In genomic region chr13:27306364-27306763, GRCh38 we compare ENCODE assay signal across 24 cellular contexts. TPM values are rescaled to one million over a fixed set of nuclear protein-coding genes. Genes with fewer than 3 reads are reported as not detected.
DNase-seq lines count a peak whose midpoint lies in the region; ATAC-seq and TF ChIP-seq lines count a peak whose summit lies in the region.
"Had no signal": no experiment of that assay in that cellular context is flagged by ENCODE, and none has a peak within 500 bp of the region (broad histone marks: within the 10 kb centered on the region; RNA-seq: fewer than 3 reads in every experiment).

No MANE protein-coding gene starts in this region.

- H4K20me1 ChIP-seq in BLaER1 = no peaks in the 10 kb centered on the region
- H4K20me1 ChIP-seq in Karpas-422 (ENCODE audit: insufficient read depth, low read depth, low read length) = no peaks in the 10 kb centered on the region
- no peaks in the 10 kb centered on the region for H4K20me1 ChIP-seq in hepatocyte (ENCODE audit: insufficient read depth, poor library complexity, severe bottlenecking)

- peaks cover 5% of the 10 kb centered on the region; the same call in 1 of the 2 replicates for H3K9me3 ChIP-seq in BLaER1
- H3K9me3 ChIP-seq in Karpas-422 (ENCODE audit: low read length) = no peaks in the 10 kb centered on the region
- H3K9me3 ChIP-seq in hepatocyte (ENCODE audit: low read depth) = no peaks in the 10 kb centered on the region
- H3K9me3 ChIP-seq: Caco-2, HAP-1, Peyer's patch had no signal

- ATAC-seq in activated T-helper 17 cell treated with anti-CD3 and anti-CD28 coated beads, Interleukin-2, amount 50 U/mL, for 72 hours (replicated peaks) = peak; percentile 31
- ATAC-seq in left lobe of liver = no peak
- ATAC-seq: GM12878 had no signal

- H3K27me3 ChIP-seq in BLaER1 (no peaks in the 10 kb centered on the region), Karpas-422 (ENCODE audit: low read length) (no peaks in the 10 kb centered on the region), hepatocyte (no peaks in the 10 kb centered on the region)
- H3K27me3 ChIP-seq: Peyer's patch had no signal

- H3K9me2 ChIP-seq in Karpas-422 (replicated peaks; ENCODE audit: insufficient read depth, low read length) (no peaks in the 10 kb centered on the region), hepatocyte (replicated peaks; ENCODE audit: insufficient read depth) (no peaks in the 10 kb centered on the region)

- H3K27ac ChIP-seq in BLaER1 (no peak overlapping the region), Karpas-422 (ENCODE audit: low read length) (no peak overlapping the region), hepatocyte (no peak overlapping the region)
- H3K27ac ChIP-seq: GM23248, Peyer's patch had no signal

- no peaks in the 10 kb centered on the region for H3K36me3 Mint-ChIP-seq in activated T-cell treated with anti-CD3 and anti-CD28 coated beads, Interleukin-2, amount 50 U/mL, for 24 hours (ENCODE audit: low read depth)
- no peaks in the 10 kb centered on the region for H3K36me3 Mint-ChIP-seq in activated T-helper 17 cell treated with anti-CD3 and anti-CD28 coated beads, Interleukin-2, amount 50 U/mL, for 72 hours (ENCODE audit: low read depth)
- no peaks in the 10 kb centered on the region for H3K36me3 Mint-ChIP-seq in HFFc6 (ENCODE audit: low read depth)
- H3K36me3 Mint-ChIP-seq: CD4-positive, alpha-beta memory T cell had no signal

- no peaks in the 10 kb centered on the region for H3K27me3 Mint-ChIP-seq in activated T-cell treated with anti-CD3 and anti-CD28 coated beads, Interleukin-2, amount 50 U/mL, for 24 hours
- peaks cover 8% of the 10 kb centered on the region for H3K27me3 Mint-ChIP-seq in activated T-helper 17 cell treated with anti-CD3 and anti-CD28 coated beads, Interleukin-2, amount 50 U/mL, for 72 hours
- H3K27me3 Mint-ChIP-seq in HFFc6 (ENCODE audit: insufficient read depth) = peaks cover 26% of the 10 kb centered on the region
- H3K27me3 Mint-ChIP-seq: CD4-positive, alpha-beta memory T cell had no signal

- H3K4me2 ChIP-seq in BLaER1 (peak overlapping the region; percentile 34; the same call in 1 of the 2 replicates), Karpas-422 (ENCODE audit: low read depth, low read length, poor library complexity, severe bottlenecking) (no peak overlapping the region), hepatocyte (no peak overlapping the region)

- H2AFZ ChIP-seq in Karpas-422 (ENCODE audit: low read length) = 0 out of 2 replicates have a peak overlapping the region, but pooled peaks have one; percentile 26
- H2AFZ ChIP-seq in hepatocyte = no peak overlapping the region
- H2AFZ ChIP-seq: GM23248 had no signal

- H3K9me3 Mint-ChIP-seq in activated T-cell treated with anti-CD3 and anti-CD28 coated beads, Interleukin-2, amount 50 U/mL, for 24 hours = no peaks in the 10 kb centered on the region
- no peaks in the 10 kb centered on the region for H3K9me3 Mint-ChIP-seq in activated T-helper 17 cell treated with anti-CD3 and anti-CD28 coated beads, Interleukin-2, amount 50 U/mL, for 72 hours
- no peaks in the 10 kb centered on the region for H3K9me3 Mint-ChIP-seq in HFFc6

- WGBS in hepatocyte (ENCODE audit: low lambda C conversion rate, missing lambda C conversion rate) = 82% methylated on average over 5 of the region's 5 CpGs

- H3K9ac ChIP-seq in BLaER1 (no peak overlapping the region), Karpas-422 (ENCODE audit: low read length) (no peak overlapping the region)
- H3K9ac ChIP-seq: GM23248 had no signal

- peaks cover 9% of the 10 kb centered on the region for H3K4me1 ChIP-seq in BLaER1
- 0 out of 2 replicates have a peak, but pooled peaks cover 3% of the 10 kb centered on the region for H3K4me1 ChIP-seq in Karpas-422 (ENCODE audit: low read length)
- no peaks in the 10 kb centered on the region for H3K4me1 ChIP-seq in hepatocyte (ENCODE audit: insufficient read depth)
- H3K4me1 ChIP-seq: Peyer's patch had no signal

- H3K27ac Mint-ChIP-seq in activated T-cell treated with anti-CD3 and anti-CD28 coated beads, Interleukin-2, amount 50 U/mL, for 24 hours = peak overlapping the region; percentile 3
- no peak overlapping the region for H3K27ac Mint-ChIP-seq in activated T-helper 17 cell treated with anti-CD3 and anti-CD28 coated beads, Interleukin-2, amount 50 U/mL, for 72 hours
- H3K27ac Mint-ChIP-seq in HFFc6 = no peak overlapping the region
- H3K27ac Mint-ChIP-seq: CD4-positive, alpha-beta memory T cell had no signal

- H3K4me3 ChIP-seq in BLaER1 (no peak overlapping the region), Karpas-422 (ENCODE audit: low read length) (no peak overlapping the region), hepatocyte (no peak overlapping the region)
- H3K4me3 ChIP-seq: GM12878, GM23248, HAP-1, Peyer's patch had no signal

- DNase-seq in activated T-cell treated with anti-CD3 and anti-CD28 coated beads, Interleukin-2, amount 50 U/mL, for 24 hours = no peak
- DNase-seq in activated T-cell treated with anti-CD3 and anti-CD28 coated beads for 4 hours (no peak), Karpas-422 (no peak), left lobe of liver (ENCODE audit: low spot score) (no peak), hepatocyte (ENCODE audit: low spot score) (no peak), HFFc6 (no peak)
- DNase-seq: C1 segment of cervical spinal cord; Caco-2; CD4-positive, alpha-beta memory T cell; EL; GDM1; GM23248; KBM-7; MM.1S; NCI-H2029; NCI-H2227 treated with DMSO at 0.1 percent for 48 hours; NCI-H510A; OCI-M1; Peyer's patch; SHP77 treated with DMSO at 0.1 percent for 48 hours had no signal

- H3K79me2 ChIP-seq in Karpas-422 (ENCODE audit: low read length) (no peaks in the 10 kb centered on the region), hepatocyte (no peaks in the 10 kb centered on the region)

- H3K4me1 Mint-ChIP-seq in activated T-cell treated with anti-CD3 and anti-CD28 coated beads, Interleukin-2, amount 50 U/mL, for 24 hours (ENCODE audit: low read depth) = peaks cover 27% of the 10 kb centered on the region
- no peaks in the 10 kb centered on the region for H3K4me1 Mint-ChIP-seq in activated T-helper 17 cell treated with anti-CD3 and anti-CD28 coated beads, Interleukin-2, amount 50 U/mL, for 72 hours
- H3K4me1 Mint-ChIP-seq in HFFc6 (ENCODE audit: low read depth) = peaks cover 22% of the 10 kb centered on the region

- H3K36me3 ChIP-seq in BLaER1 = no peaks in the 10 kb centered on the region
- H3K36me3 ChIP-seq in Karpas-422 (ENCODE audit: insufficient read depth, low read length) = no peaks in the 10 kb centered on the region
- no peaks in the 10 kb centered on the region for H3K36me3 ChIP-seq in hepatocyte (replicated peaks; ENCODE audit: insufficient read depth, low read depth)
- H3K36me3 ChIP-seq: HAP-1, Peyer's patch had no signal

- no peak overlapping the region for H3K4me3 Mint-ChIP-seq in activated T-cell treated with anti-CD3 and anti-CD28 coated beads, Interleukin-2, amount 50 U/mL, for 24 hours
- no peak overlapping the region for H3K4me3 Mint-ChIP-seq in activated T-helper 17 cell treated with anti-CD3 and anti-CD28 coated beads, Interleukin-2, amount 50 U/mL, for 72 hours
- H3K4me3 Mint-ChIP-seq in HFFc6 = no peak overlapping the region
- H3K4me3 Mint-ChIP-seq: CD4-positive, alpha-beta memory T cell had no signal

- TF ChIP-seq CTCF in hepatocyte (IDR thresholded peaks at IDR 0.05; ENCODE audit: poor library complexity) (no peak), HFFc6 (IDR thresholded peaks at IDR 0.05) (no peak)

RNA-seq across cellular contexts. Expression of gene RASL11A, which starts 35.7 kb away (rescaled TPM):
- total RNA-seq in Karpas-422 (2014; rRNA removed; shearing (Covaris generic); ENCODE audit: low replicate concordance) = 0.14 and 0.48 TPM in 2 replicates
- total RNA-seq in activated T-helper 17 cell treated with anti-CD3 and anti-CD28 coated beads, Interleukin-2, amount 50 U/mL, for 72 hours = 1 to 10 TPM; 3.5 to 5.5 TPM
- 5.8 TPM for total RNA-seq in left lobe of liver
- total RNA-seq in hepatocyte = 15.3 and 18.8 TPM in 2 replicates
- polyA plus RNA-seq in hepatocyte = 4.5 and 6.3 TPM in 2 replicates
- 1 to 10 TPM; 3.3 to 9.6 (median 7.3) TPM for total RNA-seq in HFFc6 (2021; fragmentation: NEBNext Ultra II Directional; extraction: Animal tissue kit (Norgen Biotek cat#: 25700))

RNA-seq across cellular contexts. Expression of gene RPL21, which starts 55.0 kb away (rescaled TPM):
- total RNA-seq in Karpas-422 (2014; rRNA removed; shearing (Covaris generic); ENCODE audit: low replicate concordance) = 695 and 1,354 TPM in 2 replicates
- 1,000 to 10,000 TPM; 1,350 to 1,709 TPM for total RNA-seq in activated T-helper 17 cell treated with anti-CD3 and anti-CD28 coated beads, Interleukin-2, amount 50 U/mL, for 72 hours
- total RNA-seq in left lobe of liver (362 TPM), hepatocyte (960 and 1,101 TPM in 2 replicates)
- polyA plus RNA-seq in hepatocyte = 349 and 358 TPM in 2 replicates
- 1,000 to 10,000 TPM in 1 of 6 experiments, 100 to 1,000 TPM in 5; 752 to 1,001 (median 859) TPM for total RNA-seq in HFFc6 (2021; fragmentation: NEBNext Ultra II Directional; extraction: Animal tissue kit (Norgen Biotek cat#: 25700))
